ENCODE assay signal across 13 cellular contexts in genomic region chr3:127751782-127752181, GRCh38.
"Had no signal": no experiment of that assay in that cellular context is flagged by ENCODE, and none has a peak within 500 bp of the region (broad histone marks: within the 10 kb centered on the region; RNA-seq: fewer than 3 reads in every experiment).

No MANE protein-coding gene starts in this region.

- H3K4me1 ChIP-seq: parathyroid adenoma had no signal

- H2AFZ ChIP-seq: parathyroid adenoma had no signal

- H3K36me3 ChIP-seq: tibial nerve had no signal

- H3K79me2 ChIP-seq: parathyroid adenoma had no signal

- H3K27ac Mint-ChIP-seq: endodermal cell; naive thymus-derived CD4-positive, alpha-beta T cell had no signal

- FAIRE-seq: bronchial epithelial cell, small intestine had no signal

- H3K9ac ChIP-seq: parathyroid adenoma had no signal

- H3K9me3 Mint-ChIP-seq: endodermal cell; stimulated activated effector memory CD8-positive, alpha-beta T cell treated with anti-CD3 and anti-CD28 coated beads, Interleukin-12 subunit alpha, Interleukin-12 subunit beta, amount 100 ng/mL, for 72 hours had no signal

- DNase-seq: activated CD4-positive, alpha-beta T cell treated with anti-CD3 and anti-CD28 coated beads, Interleukin-2, amount 50 U/mL, for 4 hours; activated CD4-positive, CD25-positive, alpha-beta regulatory T cell treated with anti-CD3 and anti-CD28 coated beads, Interleukin-2, amount 50 U/mL, for 72 hours; activated naive CD4-positive, alpha-beta T cell; activated T-cell treated with anti-CD3 and anti-CD28 coated beads, Interleukin-2, amount 50 U/mL, for 48 hours; aorta; endodermal cell; hypothalamus; naive thymus-derived CD4-positive, alpha-beta T cell had no signal

- H3K4me1 Mint-ChIP-seq: endodermal cell had no signal

- H3K4me3 ChIP-seq: tibial nerve had no signal

- H3K36me3 Mint-ChIP-seq: naive thymus-derived CD4-positive, alpha-beta T cell had no signal

- H3K27ac ChIP-seq: parathyroid adenoma, tibial nerve had no signal

- H3K9me3 ChIP-seq: tibial nerve had no signal

- H3K4me3 Mint-ChIP-seq: endodermal cell; naive thymus-derived CD4-positive, alpha-beta T cell had no signal

- ATAC-seq: naive thymus-derived CD4-positive, alpha-beta T cell; stimulated activated effector memory CD8-positive, alpha-beta T cell treated with anti-CD3 and anti-CD28 coated beads, Interleukin-12 subunit alpha, Interleukin-12 subunit beta, amount 100 ng/mL, for 72 hours had no signal

- H3K27me3 ChIP-seq: tibial nerve had no signal
